In genomic region chr1:201016211-201016651, GRCh38 we compare ENCODE assay signal across 9 cellular contexts. TPM values are rescaled to one million over a fixed set of nuclear protein-coding genes. Genes with fewer than 3 reads are reported as not detected.
DNase-seq lines count a peak whose midpoint lies in the region; ATAC-seq and TF ChIP-seq lines count a peak whose summit lies in the region.
"Had no signal": no experiment of that assay in that cellular context is flagged by ENCODE, and none has a peak within 500 bp of the region (broad histone marks: within the 10 kb centered on the region; RNA-seq: fewer than 3 reads in every experiment).

No MANE protein-coding gene starts in this region.

- no peak overlapping the region for H3K4me2 ChIP-seq in neural progenitor cell
- H3K4me2 ChIP-seq: PC-9 had no signal

- H3F3A ChIP-seq in neural progenitor cell (ENCODE audit: low read depth) = peaks cover 29% of the 10 kb centered on the region

- no peaks in the 10 kb centered on the region for H3K27me3 Mint-ChIP-seq in stimulated activated naive CD8-positive, alpha-beta T cell treated with anti-CD3 and anti-CD28 coated beads, Interleukin-15, Interleukin-2, amounts not matched to agents 100 ng/mL and 50 ng/mL, for 24 hours
- peaks cover 8% of the 10 kb centered on the region for H3K27me3 Mint-ChIP-seq in neural progenitor cell (ENCODE audit: insufficient read depth, low read depth)

- no peak overlapping the region for H3K9ac ChIP-seq in neural progenitor cell

- peak overlapping the region; percentile 93 for H3K27ac Mint-ChIP-seq in stimulated activated naive CD8-positive, alpha-beta T cell treated with anti-CD3 and anti-CD28 coated beads, Interleukin-15, Interleukin-2, amounts not matched to agents 100 ng/mL and 50 ng/mL, for 24 hours
- H3K27ac Mint-ChIP-seq in neural progenitor cell = no peak overlapping the region

- H3K79me2 ChIP-seq in neural progenitor cell (ENCODE audit: low read depth) = peaks cover 24% of the 10 kb centered on the region

- no peaks in the 10 kb centered on the region for H3K27me3 ChIP-seq in neural progenitor cell

- peaks cover 50% of the 10 kb centered on the region for H3K4me1 ChIP-seq in neural progenitor cell

- no peaks in the 10 kb centered on the region for H3K9me3 ChIP-seq in neural progenitor cell (ENCODE audit: low read depth)

- TF ChIP-seq CTCF in neural progenitor cell (IDR thresholded peaks at IDR 0.05) = no peak

- peaks cover 96% of the 10 kb centered on the region for H3K4me1 Mint-ChIP-seq in stimulated activated naive CD8-positive, alpha-beta T cell treated with anti-CD3 and anti-CD28 coated beads, Interleukin-15, Interleukin-2, amounts not matched to agents 100 ng/mL and 50 ng/mL, for 24 hours (ENCODE audit: low read depth)
- H3K4me1 Mint-ChIP-seq in neural progenitor cell = peaks cover 66% of the 10 kb centered on the region

- peak overlapping the region; percentile 62 for H3K4me3 Mint-ChIP-seq in stimulated activated naive CD8-positive, alpha-beta T cell treated with anti-CD3 and anti-CD28 coated beads, Interleukin-15, Interleukin-2, amounts not matched to agents 100 ng/mL and 50 ng/mL, for 24 hours
- H3K4me3 Mint-ChIP-seq in neural progenitor cell = no peak overlapping the region

- no peak overlapping the region for H3K27ac ChIP-seq in neural progenitor cell
- H3K27ac ChIP-seq: PC-9 had no signal

- no peaks in the 10 kb centered on the region for H3K36me3 ChIP-seq in neural progenitor cell

- no peaks in the 10 kb centered on the region for H3K9me3 Mint-ChIP-seq in stimulated activated naive CD8-positive, alpha-beta T cell treated with anti-CD3 and anti-CD28 coated beads, Interleukin-15, Interleukin-2, amounts not matched to agents 100 ng/mL and 50 ng/mL, for 24 hours
- no peaks in the 10 kb centered on the region for H3K9me3 Mint-ChIP-seq in neural progenitor cell

- H2AFZ ChIP-seq in neural progenitor cell (replicated peaks) = no peak overlapping the region
- H2AFZ ChIP-seq: PC-9 had no signal

- H3K36me3 Mint-ChIP-seq in stimulated activated naive CD8-positive, alpha-beta T cell treated with anti-CD3 and anti-CD28 coated beads, Interleukin-15, Interleukin-2, amounts not matched to agents 100 ng/mL and 50 ng/mL, for 24 hours (ENCODE audit: low read depth) = peaks cover 16% of the 10 kb centered on the region
- no peaks in the 10 kb centered on the region for H3K36me3 Mint-ChIP-seq in neural progenitor cell

- no peak overlapping the region for H3K4me3 ChIP-seq in neural progenitor cell
- H3K4me3 ChIP-seq: PC-9 had no signal

- peaks cover 56% of the 10 kb centered on the region for H4K20me1 ChIP-seq in neural progenitor cell (ENCODE audit: low read depth)

- no peak for DNase-seq in stimulated activated naive CD8-positive, alpha-beta T cell treated with anti-CD3 and anti-CD28 coated beads, Interleukin-15, Interleukin-2, amounts not matched to agents 100 U/mL and 50 U/mL, for 24 hours
- peak; percentile 26 for DNase-seq in SW480 (ENCODE audit: low spot score)
- DNase-seq in hypothalamus (lab: John Stamatoyannopoulos, UW) = peak in 32 of 51 donors; percentile 21 to 78 (median 56)
- DNase-seq in neural progenitor cell (ENCODE audit: low spot score) = no peak
- DNase-seq in OCI-M2 (lab: John Stamatoyannopoulos, UW; ENCODE audit: unreplicated experiment) = no peak

- no peak for ATAC-seq in stimulated activated naive CD8-positive, alpha-beta T cell treated with anti-CD3 and anti-CD28 coated beads, Interleukin-15, Interleukin-2, amounts not matched to agents 100 U/mL and 50 U/mL, for 24 hours
- no peak for ATAC-seq in HG02840 (IDR thresholded peaks at IDR 0.05; ENCODE audit: low FRiP score, unreplicated experiment)
- ATAC-seq in GM21717 (IDR thresholded peaks at IDR 0.05; ENCODE audit: unreplicated experiment) = no peak

RNA-seq across cellular contexts. Expression of gene KIF21B, which starts 7.3 kb away (rescaled TPM):
- 6.4 and 15.6 TPM in 2 replicates for total RNA-seq in neural progenitor cell (ENCODE audit: low replicate concordance)

Comparison
In these comparisons a context has a peak if more than half of its experiments do, and no peak if none do; other contexts are left out.
1. DNase-seq: peak in SW480 (single experiment) and hypothalamus (32 of 51); none in stimulated activated naive CD8-positive, alpha-beta T cell treated with anti-CD3 and anti-CD28 coated beads, Interleukin-15, Interleukin-2, amounts not matched to agents 100 U/mL and 50 U/mL, for 24 hours (single experiment), neural progenitor cell (single experiment) and OCI-M2 (single experiment).